ENCODE assay signal across 34 cellular contexts in the genomic region with DNA sequence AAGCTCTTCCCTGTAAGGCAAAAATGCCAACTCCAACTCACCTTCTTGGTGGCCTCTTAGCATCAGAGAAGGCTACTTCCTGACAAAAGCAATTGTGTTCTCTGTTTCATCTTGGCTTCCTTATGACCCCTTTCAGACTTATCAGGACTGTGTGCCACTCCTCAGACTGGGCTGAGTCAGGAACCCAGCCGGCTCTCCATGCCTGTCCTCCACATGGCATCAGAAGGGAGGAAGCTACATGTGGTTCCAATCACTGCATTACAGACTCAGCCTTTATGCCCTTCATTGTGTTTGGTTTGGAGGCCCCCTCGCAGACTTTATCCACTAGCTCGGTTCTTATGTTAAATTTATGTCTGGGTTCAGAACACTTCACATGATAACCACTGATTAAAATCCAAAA.
"Had no signal": no experiment of that assay in that cellular context is flagged by ENCODE, and none has a peak within 500 bp of the region (broad histone marks: within the 10 kb centered on the region; RNA-seq: fewer than 3 reads in every experiment).

No MANE protein-coding gene starts in this region.

- H3K4me3 Mint-ChIP-seq: activated CD4-positive, alpha-beta memory T cell treated with anti-CD3 and anti-CD28 coated beads for 36 hours; activated CD4-positive, alpha-beta T cell treated with anti-CD3 and anti-CD28 coated beads for 36 hours; activated CD4-positive, alpha-beta T cell treated with anti-CD3 and anti-CD28 coated beads, Interleukin-2, amount 10 ng/mL, durations not matched to agents 24 days and 14 days; activated CD8-positive, alpha-beta memory T cell treated with anti-CD3 and anti-CD28 coated beads, Interleukin-2, amount 10 ng/mL, durations not matched to agents 7 days and 5 days; activated CD8-positive, alpha-beta T cell treated with anti-CD3 and anti-CD28 coated beads, Interleukin-2, amount 10 ng/mL, durations not matched to agents 7 days and 5 days; activated naive CD4-positive, alpha-beta T cell treated with anti-CD3 and anti-CD28 coated beads, Interleukin-2, amount 10 ng/mL, durations not matched to agents 7 days and 5 days; activated naive CD8-positive, alpha-beta T cell treated with anti-CD3 and anti-CD28 coated beads, Interleukin-2, amount 10 ng/mL, durations not matched to agents 7 days and 5 days; activated T-helper 1 cell treated with anti-CD3 and anti-CD28 coated beads, Interleukin-12 subunit alpha, Interleukin-12 subunit beta, Interleukin-2, Interleukin-4 antibody, amounts not matched to agents 30 ng/mL and 10 ng/mL and 1 ng/mL, durations not matched to agents 14 hours and 24 hours and 36 hours; central memory CD8-positive, alpha-beta T cell; dendritic cell treated with granulocyte-macrophage colony-stimulating factor and Interleukin-4, amounts not matched to agents 40 ng/mL and 50 ng/mL, for 4 days; endodermal cell; T-helper 17 cell; T-helper 2 cell treated with Interferon-gamma antibody and Interleukin-4, amounts not matched to agents 5 μg/mL and 100 μg/mL, for 36 hours had no signal

- H3K4me1 ChIP-seq: esophagus squamous epithelium, foreskin keratinocyte, heart left ventricle had no signal

- H3K36me3 Mint-ChIP-seq: activated CD4-positive, alpha-beta memory T cell treated with anti-CD3 and anti-CD28 coated beads for 36 hours; activated CD8-positive, alpha-beta memory T cell treated with anti-CD3 and anti-CD28 coated beads, Interleukin-2, amount 10 ng/mL, durations not matched to agents 7 days and 5 days; activated naive CD4-positive, alpha-beta T cell treated with anti-CD3 and anti-CD28 coated beads, Interleukin-2, amount 10 ng/mL, durations not matched to agents 7 days and 5 days; activated naive CD4-positive, alpha-beta T cell treated with anti-CD3 and anti-CD28 coated beads, Interleukin-2, amount 50 U/mL, for 72 hours; activated naive CD8-positive, alpha-beta T cell treated with anti-CD3 and anti-CD28 coated beads, Interleukin-2, amount 10 ng/mL, durations not matched to agents 7 days and 5 days had no signal

- H3K27me3 Mint-ChIP-seq: activated CD4-positive, alpha-beta memory T cell treated with anti-CD3 and anti-CD28 coated beads for 36 hours; activated CD4-positive, alpha-beta T cell treated with anti-CD3 and anti-CD28 coated beads, Interleukin-2, amount 10 ng/mL, durations not matched to agents 24 days and 14 days; activated CD8-positive, alpha-beta memory T cell treated with anti-CD3 and anti-CD28 coated beads, Interleukin-2, amount 10 ng/mL, durations not matched to agents 7 days and 5 days; activated naive CD4-positive, alpha-beta T cell treated with anti-CD3 and anti-CD28 coated beads, Interleukin-2, amount 10 ng/mL, durations not matched to agents 7 days and 5 days; dendritic cell treated with granulocyte-macrophage colony-stimulating factor and Interleukin-4, amounts not matched to agents 40 ng/mL and 50 ng/mL, for 4 days; T-helper 17 cell had no signal

- H3K27ac Mint-ChIP-seq: activated CD4-positive, alpha-beta memory T cell treated with anti-CD3 and anti-CD28 coated beads for 36 hours; activated CD4-positive, alpha-beta T cell treated with anti-CD3 and anti-CD28 coated beads for 36 hours; activated CD4-positive, alpha-beta T cell treated with anti-CD3 and anti-CD28 coated beads, Interleukin-2, amount 10 ng/mL, durations not matched to agents 24 days and 14 days; activated CD8-positive, alpha-beta memory T cell treated with anti-CD3 and anti-CD28 coated beads, Interleukin-2, amount 10 ng/mL, durations not matched to agents 7 days and 5 days; activated CD8-positive, alpha-beta T cell treated with anti-CD3 and anti-CD28 coated beads, Interleukin-2, amount 10 ng/mL, durations not matched to agents 7 days and 5 days; activated naive CD4-positive, alpha-beta T cell treated with anti-CD3 and anti-CD28 coated beads, Interleukin-2, amount 10 ng/mL, durations not matched to agents 7 days and 5 days; activated naive CD4-positive, alpha-beta T cell treated with anti-CD3 and anti-CD28 coated beads, Interleukin-2, amount 50 U/mL, for 72 hours; activated naive CD8-positive, alpha-beta T cell treated with anti-CD3 and anti-CD28 coated beads, Interleukin-2, amount 10 ng/mL, durations not matched to agents 7 days and 5 days; activated T-helper 1 cell treated with anti-CD3 and anti-CD28 coated beads, Interleukin-12 subunit alpha, Interleukin-12 subunit beta, Interleukin-2, Interleukin-4 antibody, amounts not matched to agents 30 ng/mL and 10 ng/mL and 1 ng/mL, durations not matched to agents 14 hours and 24 hours and 36 hours; dendritic cell treated with granulocyte-macrophage colony-stimulating factor and Interleukin-4, amounts not matched to agents 40 ng/mL and 50 ng/mL, for 4 days; endodermal cell; T-helper 17 cell; T-helper 2 cell treated with Interferon-gamma antibody and Interleukin-4, amounts not matched to agents 5 μg/mL and 100 μg/mL, for 36 hours had no signal

- H3K4me1 Mint-ChIP-seq: activated CD4-positive, alpha-beta T cell treated with anti-CD3 and anti-CD28 coated beads for 36 hours; activated CD4-positive, alpha-beta T cell treated with anti-CD3 and anti-CD28 coated beads, Interleukin-2, amount 10 ng/mL, durations not matched to agents 24 days and 14 days; activated CD8-positive, alpha-beta memory T cell treated with anti-CD3 and anti-CD28 coated beads, Interleukin-2, amount 10 ng/mL, durations not matched to agents 7 days and 5 days; activated naive CD4-positive, alpha-beta T cell treated with anti-CD3 and anti-CD28 coated beads, Interleukin-2, amount 10 ng/mL, durations not matched to agents 7 days and 5 days; activated naive CD8-positive, alpha-beta T cell treated with anti-CD3 and anti-CD28 coated beads, Interleukin-2, amount 10 ng/mL, durations not matched to agents 7 days and 5 days; central memory CD8-positive, alpha-beta T cell; endodermal cell; T-helper 17 cell had no signal

- DNase-seq: activated CD4-positive, alpha-beta memory T cell treated with anti-CD3 and anti-CD28 coated beads for 36 hours; activated CD4-positive, alpha-beta T cell treated with anti-CD3 and anti-CD28 coated beads for 36 hours; activated CD4-positive, alpha-beta T cell treated with anti-CD3 and anti-CD28 coated beads, Interleukin-2, amount 10 ng/mL, durations not matched to agents 24 days and 14 days; activated CD4-positive, CD25-positive, alpha-beta regulatory T cell; activated CD4-positive, CD25-positive, alpha-beta regulatory T cell treated with anti-CD3 and anti-CD28 coated beads, Interleukin-2, amount 50 U/mL, for 72 hours; activated CD8-positive, alpha-beta memory T cell treated with anti-CD3 and anti-CD28 coated beads, Interleukin-2, amount 10 ng/mL, durations not matched to agents 7 days and 5 days; activated CD8-positive, alpha-beta memory T cell treated with anti-CD3 and anti-CD28 coated beads, Interleukin-2, amount 50 U/mL, for 4 hours; activated CD8-positive, alpha-beta T cell treated with anti-CD3 and anti-CD28 coated beads, Interleukin-2, amount 10 ng/mL, durations not matched to agents 7 days and 5 days; activated gamma-delta T cell; activated naive CD4-positive, alpha-beta T cell; activated naive CD4-positive, alpha-beta T cell treated with anti-CD3 and anti-CD28 coated beads, Interleukin-2, amount 10 ng/mL, durations not matched to agents 7 days and 5 days; activated naive CD8-positive, alpha-beta T cell treated with anti-CD3 and anti-CD28 coated beads, Interleukin-2, amount 10 ng/mL, durations not matched to agents 7 days and 5 days; activated T-cell treated with anti-CD3 and anti-CD28 coated beads, Interleukin-2, amount 50 U/mL, for 1 hour; activated T-cell treated with anti-CD3 and anti-CD28 coated beads, Interleukin-2, amount 50 U/mL, for 48 hours; amniotic stem cell; anterior cingulate cortex; brain microvascular endothelial cell; dorsolateral prefrontal cortex; effector memory CD4-positive, alpha-beta T cell; endodermal cell; esophagus squamous epithelium; foreskin keratinocyte; gastrocnemius medialis; glutamatergic neuron; heart left ventricle; hypothalamus; T-helper 17 cell; T1000 had no signal

- H3K4me3 ChIP-seq: coronary artery, dorsolateral prefrontal cortex, esophagus squamous epithelium, gastrocnemius medialis, heart left ventricle had no signal

- H3K36me3 ChIP-seq: brain microvascular endothelial cell, esophagus squamous epithelium, gastrocnemius medialis, heart left ventricle had no signal

- ATAC-seq: activated CD4-positive, alpha-beta T cell treated with anti-CD3 and anti-CD28 coated beads for 36 hours; activated CD8-positive, alpha-beta memory T cell treated with anti-CD3 and anti-CD28 coated beads, Interleukin-2, amount 10 ng/mL, durations not matched to agents 7 days and 5 days; activated CD8-positive, alpha-beta T cell treated with anti-CD3 and anti-CD28 coated beads, Interleukin-2, amount 10 ng/mL, durations not matched to agents 7 days and 5 days; activated naive CD4-positive, alpha-beta T cell treated with anti-CD3 and anti-CD28 coated beads, Interleukin-2, amount 50 U/mL, for 72 hours; foreskin keratinocyte; gastrocnemius medialis; heart left ventricle; T-helper 17 cell had no signal

- H3K9me3 Mint-ChIP-seq: activated CD4-positive, alpha-beta T cell treated with anti-CD3 and anti-CD28 coated beads, Interleukin-2, amount 10 ng/mL, durations not matched to agents 24 days and 14 days; activated naive CD4-positive, alpha-beta T cell treated with anti-CD3 and anti-CD28 coated beads, Interleukin-2, amount 10 ng/mL, durations not matched to agents 7 days and 5 days; activated naive CD8-positive, alpha-beta T cell treated with anti-CD3 and anti-CD28 coated beads, Interleukin-2, amount 10 ng/mL, durations not matched to agents 7 days and 5 days; activated T-helper 1 cell treated with anti-CD3 and anti-CD28 coated beads, Interleukin-12 subunit alpha, Interleukin-12 subunit beta, Interleukin-2, Interleukin-4 antibody, amounts not matched to agents 30 ng/mL and 10 ng/mL and 1 ng/mL, durations not matched to agents 14 hours and 24 hours and 36 hours; central memory CD8-positive, alpha-beta T cell; dendritic cell treated with granulocyte-macrophage colony-stimulating factor and Interleukin-4, amounts not matched to agents 40 ng/mL and 50 ng/mL, for 4 days; endodermal cell had no signal

- H3K9me3 ChIP-seq: esophagus squamous epithelium, gastrocnemius medialis, heart left ventricle had no signal
